Comparison of ENCODE assay signal across 8 cellular contexts in genomic region chr1:148402152-148403084, GRCh38.
A peak's percentile ranks its signal among the peaks of the same experiment; 100 is the strongest.
DNase-seq lines count a peak whose midpoint lies in the region; ATAC-seq, FAIRE-seq and TF ChIP-seq lines count a peak whose summit lies in the region.
"Not testable (repeated sequence)": the region's sequence is repeated elsewhere in the genome, so short reads cannot be mapped to it uniquely, and the experiment has no call there.

No MANE protein-coding gene starts in this region.

- CTCF ChIA-PET in activated CD4-positive, alpha-beta T cell treated with anti-CD3 and anti-CD28 coated beads, Interleukin-2, amount 10 ng/mL, durations not matched to agents 7 days and 5 days (lab: Charles Lee), result not testable (repeated sequence)

- H3K27me3 ChIP-seq in ACC112 (ENCODE audit: insufficient read depth, low read length); kidney epithelial cell (ENCODE audit: control insufficient read depth, insufficient read depth, low read length); small intestine (ENCODE audit: control insufficient read depth in 2 of 2, insufficient read depth in 2 of 2, low read length in 2 of 2): not testable (repeated sequence)

- H3K36me3 ChIP-seq in ACC112 (ENCODE audit: insufficient read depth, low read length); kidney epithelial cell (ENCODE audit: control insufficient read depth, insufficient read depth, low read length); small intestine (ENCODE audit: control insufficient read depth in 2 of 2, insufficient read depth in 2 of 2, low read length in 2 of 2): not testable (repeated sequence)

- not testable (repeated sequence) for H3K4me1 ChIP-seq in ACC112 (ENCODE audit: control insufficient read depth, insufficient read depth, low read length, unreplicated experiment); small intestine (ENCODE audit: control insufficient read depth in 2 of 2, insufficient read depth in 1 of 2, low read depth in 1 of 2, low read length in 1 of 2)

- H3K79me2 ChIP-seq in ACC112 (ENCODE audit: control insufficient read depth, insufficient read depth, low read length, unreplicated experiment), result not testable (repeated sequence)

- H2AFZ ChIP-seq in ACC112 (ENCODE audit: low read length, unreplicated experiment), result peak overlapping the region; percentile 57

- not testable (repeated sequence) for H3K36me3 Mint-ChIP-seq in activated CD4-positive, alpha-beta T cell treated with anti-CD3 and anti-CD28 coated beads, Interleukin-2, amount 10 ng/mL, durations not matched to agents 7 days and 5 days (ENCODE audit: low read depth)

- FAIRE-seq in small intestine (lab: Jason Lieb, UNC), result not testable (repeated sequence)

- not testable (repeated sequence) for H3K27me3 Mint-ChIP-seq in activated CD4-positive, alpha-beta T cell treated with anti-CD3 and anti-CD28 coated beads, Interleukin-2, amount 10 ng/mL, durations not matched to agents 7 days and 5 days

- DNase-seq in NCI-H69 (lab: John Stamatoyannopoulos, UW), result peak; percentile 46
- DNase-seq in activated CD4-positive, alpha-beta T cell treated with anti-CD3 and anti-CD28 coated beads, Interleukin-2, amount 10 ng/mL, durations not matched to agents 7 days and 5 days, result peak; percentile 90
- peak; percentile 70 for DNase-seq in choroid plexus epithelial cell (ENCODE audit: low read depth)
- peak; percentile 37 for DNase-seq in kidney epithelial cell (ENCODE audit: low read depth)
- DNase-seq in small intestine, result peak; percentile 80

- ATAC-seq in GM18909 (IDR thresholded peaks at IDR 0.05; ENCODE audit: poor library complexity, unreplicated experiment) (peak; percentile 91), HG03066 (IDR thresholded peaks at IDR 0.05; ENCODE audit: low read depth, unreplicated experiment) (peak; percentile 92)

- 0 to 2% (median 1%) methylated on average over 42 to 45 of the region's 45 CpGs for WGBS in small intestine, 3 donors

- H3K4me1 Mint-ChIP-seq in activated CD4-positive, alpha-beta T cell treated with anti-CD3 and anti-CD28 coated beads, Interleukin-2, amount 10 ng/mL, durations not matched to agents 7 days and 5 days, result peaks cover 29% of the 10 kb centered on the region

- POLR2A ChIA-PET in activated CD4-positive, alpha-beta T cell treated with anti-CD3 and anti-CD28 coated beads, Interleukin-2, amount 10 ng/mL, durations not matched to agents 7 days and 5 days (lab: Charles Lee), result interaction anchor here (0.8 to 1.2 kb wide), 2 partner anchors 14 to 121 kb away, joined by 3 to 12 read pairs; no protein-coding TSS in a partner anchor

- H3K27ac ChIP-seq in ACC112 (ENCODE audit: low read depth, low read length) (peak overlapping the region; percentile 47), small intestine (ENCODE audit: low read depth in 1 of 2, low read length in 1 of 2) (peak overlapping the region; percentile 78 to 97)

- H3K27ac Mint-ChIP-seq in activated CD4-positive, alpha-beta T cell treated with anti-CD3 and anti-CD28 coated beads, Interleukin-2, amount 10 ng/mL, durations not matched to agents 7 days and 5 days, result peak overlapping the region; percentile 99

- peak overlapping the region; percentile 91 for H3K4me3 Mint-ChIP-seq in activated CD4-positive, alpha-beta T cell treated with anti-CD3 and anti-CD28 coated beads, Interleukin-2, amount 10 ng/mL, durations not matched to agents 7 days and 5 days

- TF ChIP-seq CTCF in choroid plexus epithelial cell (conservative IDR thresholded peaks at IDR 0.05; ENCODE audit: low read depth, low read length); kidney epithelial cell (IDR thresholded peaks at IDR 0.05; ENCODE audit: insufficient read depth, low read length, poor library complexity, severe bottlenecking): not testable (repeated sequence)

- not testable (repeated sequence) for H3K9me3 ChIP-seq in small intestine (ENCODE audit: control insufficient read depth, low read depth)

- not testable (repeated sequence) for H3K9me3 Mint-ChIP-seq in activated CD4-positive, alpha-beta T cell treated with anti-CD3 and anti-CD28 coated beads, Interleukin-2, amount 10 ng/mL, durations not matched to agents 7 days and 5 days

- H3K4me3 ChIP-seq in ACC112 (ENCODE audit: low read depth, low read length) (peak overlapping the region; percentile 71), choroid plexus epithelial cell (ENCODE audit: low read depth, low read length) (peak overlapping the region; percentile 68), kidney epithelial cell (ENCODE audit: low read depth, low read length) (peak overlapping the region; percentile 70), small intestine (ENCODE audit: low read depth in 1 of 2, low read length in 2 of 2) (peak overlapping the region; percentile 47 to 53)

Comparison
In these comparisons a context has a peak if more than half of its experiments do, and no peak if none do; other contexts are left out.
1. Peak in every context shown above with its lines: DNase-seq, ATAC-seq, H3K4me3 ChIP-seq and H3K27ac ChIP-seq.
2. DNase-seq: peak in every context shown above with its lines; median percentile 90 in activated CD4-positive, alpha-beta T cell treated with anti-CD3 and anti-CD28 coated beads, Interleukin-2, amount 10 ng/mL, durations not matched to agents 7 days and 5 days; 80 in small intestine; 70 in choroid plexus epithelial cell; 46 in NCI-H69; 37 in kidney epithelial cell.